ENCODE assay signal across 1 cellular context in the genomic region with DNA sequence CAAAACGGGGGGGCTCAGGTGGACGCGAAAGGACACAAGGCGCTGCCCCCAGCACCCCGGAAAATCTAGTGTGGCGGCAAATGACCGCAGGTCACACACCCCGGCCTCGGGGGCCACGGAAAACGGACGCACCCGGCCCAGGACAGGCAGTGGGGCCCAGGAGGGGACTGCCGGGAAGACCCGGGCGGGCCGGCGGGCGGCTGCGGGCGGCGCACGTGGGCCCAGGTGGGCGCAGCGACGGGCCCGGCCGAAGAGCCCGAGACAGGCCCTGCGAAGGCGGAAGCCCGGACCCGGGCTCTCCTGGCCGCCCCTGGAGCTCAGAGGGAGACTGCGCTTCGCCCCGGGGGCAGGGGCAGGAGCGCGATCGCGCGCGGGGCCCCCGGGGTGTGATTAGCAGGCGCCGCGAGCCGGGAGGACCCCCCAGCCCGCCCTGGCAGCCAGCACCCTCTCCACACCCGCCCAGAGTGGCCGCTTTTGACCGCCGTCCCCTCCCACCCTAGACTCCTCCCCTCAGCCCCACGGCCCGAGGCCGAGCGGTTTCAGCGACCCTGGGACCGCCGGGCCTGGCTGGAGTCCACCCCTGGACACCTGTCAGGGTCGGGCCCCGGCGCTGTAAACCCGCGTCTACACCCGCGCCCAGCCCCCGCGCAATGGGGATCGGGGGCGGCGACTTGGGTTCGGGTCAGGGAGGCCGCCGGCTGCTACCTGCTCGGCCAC.
TF ChIP-seq lines count a peak whose summit lies in the region.

No MANE protein-coding gene starts in this region.

TF ChIP-seq in GM12878, 131 proteins besides CTCF, POLR2A, EP300 and RAD21 (continues in another document):
- TF ChIP-seq SUZ12 (IDR thresholded peaks at IDR 0.05; ENCODE audit: unreplicated experiment) (no peak), EZH2 (IDR thresholded peaks at IDR 0.05; ENCODE audit: borderline replicate concordance, control insufficient read depth, low read depth, low read length) (no peak), ASH2L (IDR thresholded peaks at IDR 0.05; ENCODE audit: borderline replicate concordance, low read depth) (no peak), ZNF384 (IDR thresholded peaks at IDR 0.05; ENCODE audit: borderline replicate concordance, low read depth, low read length) (no peak), CHD4 (IDR thresholded peaks at IDR 0.05) (no peak), ZSCAN29 (IDR thresholded peaks at IDR 0.05) (0 out of 2 replicates have a peak, but pooled peaks have one; percentile 29), HCFC1 (IDR thresholded peaks at IDR 0.05; ENCODE audit: low read length) (no peak), GATAD2B (conservative IDR thresholded peaks at IDR 0.05; ENCODE audit: low read depth) (peak; percentile 45; the same call in 1 of the 2 replicates), SMARCA5 (IDR thresholded peaks at IDR 0.05) (no peak), ZNF207 (IDR thresholded peaks at IDR 0.05; ENCODE audit: borderline replicate concordance) (peak; percentile 23; the same call in 1 of the 2 replicates), BACH1 (IDR thresholded peaks at IDR 0.05; ENCODE audit: borderline replicate concordance) (peak; percentile 80), LARP7 (IDR thresholded peaks at IDR 0.05) (no peak; the same call in none of the 2 replicates), RELA (IDR thresholded peaks at IDR 0.05; ENCODE audit: borderline replicate concordance, partially characterized antibody) (no peak), STAT3 (IDR thresholded peaks at IDR 0.05; ENCODE audit: low read depth, low read length) (no peak), ZBED1 (IDR thresholded peaks at IDR 0.05; ENCODE audit: borderline replicate concordance) (no peak), PML (IDR thresholded peaks at IDR 0.05; ENCODE audit: low read length) (no peak), SRF (IDR thresholded peaks at IDR 0.05; ENCODE audit: low read depth in 2 of 2, low read length in 2 of 2) (no peak)
- TF ChIP-seq, protein P1, sequence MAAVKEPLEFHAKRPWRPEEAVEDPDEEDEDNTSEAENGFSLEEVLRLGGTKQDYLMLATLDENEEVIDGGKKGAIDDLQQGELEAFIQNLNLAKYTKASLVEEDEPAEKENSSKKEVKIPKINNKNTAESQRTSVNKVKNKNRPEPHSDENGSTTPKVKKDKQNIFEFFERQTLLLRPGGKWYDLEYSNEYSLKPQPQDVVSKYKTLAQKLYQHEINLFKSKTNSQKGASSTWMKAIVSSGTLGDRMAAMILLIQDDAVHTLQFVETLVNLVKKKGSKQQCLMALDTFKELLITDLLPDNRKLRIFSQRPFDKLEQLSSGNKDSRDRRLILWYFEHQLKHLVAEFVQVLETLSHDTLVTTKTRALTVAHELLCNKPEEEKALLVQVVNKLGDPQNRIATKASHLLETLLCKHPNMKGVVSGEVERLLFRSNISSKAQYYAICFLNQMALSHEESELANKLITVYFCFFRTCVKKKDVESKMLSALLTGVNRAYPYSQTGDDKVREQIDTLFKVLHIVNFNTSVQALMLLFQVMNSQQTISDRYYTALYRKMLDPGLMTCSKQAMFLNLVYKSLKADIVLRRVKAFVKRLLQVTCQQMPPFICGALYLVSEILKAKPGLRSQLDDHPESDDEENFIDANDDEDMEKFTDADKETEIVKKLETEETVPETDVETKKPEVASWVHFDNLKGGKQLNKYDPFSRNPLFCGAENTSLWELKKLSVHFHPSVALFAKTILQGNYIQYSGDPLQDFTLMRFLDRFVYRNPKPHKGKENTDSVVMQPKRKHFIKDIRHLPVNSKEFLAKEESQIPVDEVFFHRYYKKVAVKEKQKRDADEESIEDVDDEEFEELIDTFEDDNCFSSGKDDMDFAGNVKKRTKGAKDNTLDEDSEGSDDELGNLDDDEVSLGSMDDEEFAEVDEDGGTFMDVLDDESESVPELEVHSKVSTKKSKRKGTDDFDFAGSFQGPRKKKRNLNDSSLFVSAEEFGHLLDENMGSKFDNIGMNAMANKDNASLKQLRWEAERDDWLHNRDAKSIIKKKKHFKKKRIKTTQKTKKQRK (IDR thresholded peaks at IDR 0.05; ENCODE audit: low read depth, low read length) = no peak
- TF ChIP-seq, protein P2, sequence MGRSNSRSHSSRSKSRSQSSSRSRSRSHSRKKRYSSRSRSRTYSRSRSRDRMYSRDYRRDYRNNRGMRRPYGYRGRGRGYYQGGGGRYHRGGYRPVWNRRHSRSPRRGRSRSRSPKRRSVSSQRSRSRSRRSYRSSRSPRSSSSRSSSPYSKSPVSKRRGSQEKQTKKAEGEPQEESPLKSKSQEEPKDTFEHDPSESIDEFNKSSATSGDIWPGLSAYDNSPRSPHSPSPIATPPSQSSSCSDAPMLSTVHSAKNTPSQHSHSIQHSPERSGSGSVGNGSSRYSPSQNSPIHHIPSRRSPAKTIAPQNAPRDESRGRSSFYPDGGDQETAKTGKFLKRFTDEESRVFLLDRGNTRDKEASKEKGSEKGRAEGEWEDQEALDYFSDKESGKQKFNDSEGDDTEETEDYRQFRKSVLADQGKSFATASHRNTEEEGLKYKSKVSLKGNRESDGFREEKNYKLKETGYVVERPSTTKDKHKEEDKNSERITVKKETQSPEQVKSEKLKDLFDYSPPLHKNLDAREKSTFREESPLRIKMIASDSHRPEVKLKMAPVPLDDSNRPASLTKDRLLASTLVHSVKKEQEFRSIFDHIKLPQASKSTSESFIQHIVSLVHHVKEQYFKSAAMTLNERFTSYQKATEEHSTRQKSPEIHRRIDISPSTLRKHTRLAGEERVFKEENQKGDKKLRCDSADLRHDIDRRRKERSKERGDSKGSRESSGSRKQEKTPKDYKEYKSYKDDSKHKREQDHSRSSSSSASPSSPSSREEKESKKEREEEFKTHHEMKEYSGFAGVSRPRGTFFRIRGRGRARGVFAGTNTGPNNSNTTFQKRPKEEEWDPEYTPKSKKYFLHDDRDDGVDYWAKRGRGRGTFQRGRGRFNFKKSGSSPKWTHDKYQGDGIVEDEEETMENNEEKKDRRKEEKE (IDR thresholded peaks at IDR 0.05) = 0 out of 2 replicates have a peak, but pooled peaks have one; percentile 48
- TF ChIP-seq, protein P3, sequence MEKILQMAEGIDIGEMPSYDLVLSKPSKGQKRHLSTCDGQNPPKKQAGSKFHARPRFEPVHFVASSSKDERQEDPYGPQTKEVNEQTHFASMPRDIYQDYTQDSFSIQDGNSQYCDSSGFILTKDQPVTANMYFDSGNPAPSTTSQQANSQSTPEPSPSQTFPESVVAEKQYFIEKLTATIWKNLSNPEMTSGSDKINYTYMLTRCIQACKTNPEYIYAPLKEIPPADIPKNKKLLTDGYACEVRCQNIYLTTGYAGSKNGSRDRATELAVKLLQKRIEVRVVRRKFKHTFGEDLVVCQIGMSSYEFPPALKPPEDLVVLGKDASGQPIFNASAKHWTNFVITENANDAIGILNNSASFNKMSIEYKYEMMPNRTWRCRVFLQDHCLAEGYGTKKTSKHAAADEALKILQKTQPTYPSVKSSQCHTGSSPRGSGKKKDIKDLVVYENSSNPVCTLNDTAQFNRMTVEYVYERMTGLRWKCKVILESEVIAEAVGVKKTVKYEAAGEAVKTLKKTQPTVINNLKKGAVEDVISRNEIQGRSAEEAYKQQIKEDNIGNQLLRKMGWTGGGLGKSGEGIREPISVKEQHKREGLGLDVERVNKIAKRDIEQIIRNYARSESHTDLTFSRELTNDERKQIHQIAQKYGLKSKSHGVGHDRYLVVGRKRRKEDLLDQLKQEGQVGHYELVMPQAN (conservative IDR thresholded peaks at IDR 0.05) = peak; percentile 50; the same call in 1 of the 2 replicates
- TF ChIP-seq, protein P4, sequence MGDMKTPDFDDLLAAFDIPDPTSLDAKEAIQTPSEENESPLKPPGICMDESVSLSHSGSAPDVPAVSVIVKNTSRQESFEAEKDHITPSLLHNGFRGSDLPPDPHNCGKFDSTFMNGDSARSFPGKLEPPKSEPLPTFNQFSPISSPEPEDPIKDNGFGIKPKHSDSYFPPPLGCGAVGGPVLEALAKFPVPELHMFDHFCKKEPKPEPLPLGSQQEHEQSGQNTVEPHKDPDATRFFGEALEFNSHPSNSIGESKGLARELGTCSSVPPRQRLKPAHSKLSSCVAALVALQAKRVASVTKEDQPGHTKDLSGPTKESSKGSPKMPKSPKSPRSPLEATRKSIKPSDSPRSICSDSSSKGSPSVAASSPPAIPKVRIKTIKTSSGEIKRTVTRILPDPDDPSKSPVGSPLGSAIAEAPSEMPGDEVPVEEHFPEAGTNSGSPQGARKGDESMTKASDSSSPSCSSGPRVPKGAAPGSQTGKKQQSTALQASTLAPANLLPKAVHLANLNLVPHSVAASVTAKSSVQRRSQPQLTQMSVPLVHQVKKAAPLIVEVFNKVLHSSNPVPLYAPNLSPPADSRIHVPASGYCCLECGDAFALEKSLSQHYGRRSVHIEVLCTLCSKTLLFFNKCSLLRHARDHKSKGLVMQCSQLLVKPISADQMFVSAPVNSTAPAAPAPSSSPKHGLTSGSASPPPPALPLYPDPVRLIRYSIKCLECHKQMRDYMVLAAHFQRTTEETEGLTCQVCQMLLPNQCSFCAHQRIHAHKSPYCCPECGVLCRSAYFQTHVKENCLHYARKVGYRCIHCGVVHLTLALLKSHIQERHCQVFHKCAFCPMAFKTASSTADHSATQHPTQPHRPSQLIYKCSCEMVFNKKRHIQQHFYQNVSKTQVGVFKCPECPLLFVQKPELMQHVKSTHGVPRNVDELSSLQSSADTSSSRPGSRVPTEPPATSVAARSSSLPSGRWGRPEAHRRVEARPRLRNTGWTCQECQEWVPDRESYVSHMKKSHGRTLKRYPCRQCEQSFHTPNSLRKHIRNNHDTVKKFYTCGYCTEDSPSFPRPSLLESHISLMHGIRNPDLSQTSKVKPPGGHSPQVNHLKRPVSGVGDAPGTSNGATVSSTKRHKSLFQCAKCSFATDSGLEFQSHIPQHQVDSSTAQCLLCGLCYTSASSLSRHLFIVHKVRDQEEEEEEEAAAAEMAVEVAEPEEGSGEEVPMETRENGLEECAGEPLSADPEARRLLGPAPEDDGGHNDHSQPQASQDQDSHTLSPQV (IDR thresholded peaks at IDR 0.05) = no peak
- TF ChIP-seq, protein P5, sequence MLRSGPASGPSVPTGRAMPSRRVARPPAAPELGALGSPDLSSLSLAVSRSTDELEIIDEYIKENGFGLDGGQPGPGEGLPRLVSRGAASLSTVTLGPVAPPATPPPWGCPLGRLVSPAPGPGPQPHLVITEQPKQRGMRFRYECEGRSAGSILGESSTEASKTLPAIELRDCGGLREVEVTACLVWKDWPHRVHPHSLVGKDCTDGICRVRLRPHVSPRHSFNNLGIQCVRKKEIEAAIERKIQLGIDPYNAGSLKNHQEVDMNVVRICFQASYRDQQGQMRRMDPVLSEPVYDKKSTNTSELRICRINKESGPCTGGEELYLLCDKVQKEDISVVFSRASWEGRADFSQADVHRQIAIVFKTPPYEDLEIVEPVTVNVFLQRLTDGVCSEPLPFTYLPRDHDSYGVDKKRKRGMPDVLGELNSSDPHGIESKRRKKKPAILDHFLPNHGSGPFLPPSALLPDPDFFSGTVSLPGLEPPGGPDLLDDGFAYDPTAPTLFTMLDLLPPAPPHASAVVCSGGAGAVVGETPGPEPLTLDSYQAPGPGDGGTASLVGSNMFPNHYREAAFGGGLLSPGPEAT (IDR thresholded peaks at IDR 0.05; ENCODE audit: low read depth) = no peak
- TF ChIP-seq, protein P6, sequence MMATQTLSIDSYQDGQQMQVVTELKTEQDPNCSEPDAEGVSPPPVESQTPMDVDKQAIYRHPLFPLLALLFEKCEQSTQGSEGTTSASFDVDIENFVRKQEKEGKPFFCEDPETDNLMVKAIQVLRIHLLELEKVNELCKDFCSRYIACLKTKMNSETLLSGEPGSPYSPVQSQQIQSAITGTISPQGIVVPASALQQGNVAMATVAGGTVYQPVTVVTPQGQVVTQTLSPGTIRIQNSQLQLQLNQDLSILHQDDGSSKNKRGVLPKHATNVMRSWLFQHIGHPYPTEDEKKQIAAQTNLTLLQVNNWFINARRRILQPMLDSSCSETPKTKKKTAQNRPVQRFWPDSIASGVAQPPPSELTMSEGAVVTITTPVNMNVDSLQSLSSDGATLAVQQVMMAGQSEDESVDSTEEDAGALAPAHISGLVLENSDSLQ (IDR thresholded peaks at IDR 0.05) = no peak
- TF ChIP-seq, protein P7, sequence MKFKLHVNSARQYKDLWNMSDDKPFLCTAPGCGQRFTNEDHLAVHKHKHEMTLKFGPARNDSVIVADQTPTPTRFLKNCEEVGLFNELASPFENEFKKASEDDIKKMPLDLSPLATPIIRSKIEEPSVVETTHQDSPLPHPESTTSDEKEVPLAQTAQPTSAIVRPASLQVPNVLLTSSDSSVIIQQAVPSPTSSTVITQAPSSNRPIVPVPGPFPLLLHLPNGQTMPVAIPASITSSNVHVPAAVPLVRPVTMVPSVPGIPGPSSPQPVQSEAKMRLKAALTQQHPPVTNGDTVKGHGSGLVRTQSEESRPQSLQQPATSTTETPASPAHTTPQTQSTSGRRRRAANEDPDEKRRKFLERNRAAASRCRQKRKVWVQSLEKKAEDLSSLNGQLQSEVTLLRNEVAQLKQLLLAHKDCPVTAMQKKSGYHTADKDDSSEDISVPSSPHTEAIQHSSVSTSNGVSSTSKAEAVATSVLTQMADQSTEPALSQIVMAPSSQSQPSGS (IDR thresholded peaks at IDR 0.05; ENCODE audit: low read length) = no peak
- TF ChIP-seq, protein P8, sequence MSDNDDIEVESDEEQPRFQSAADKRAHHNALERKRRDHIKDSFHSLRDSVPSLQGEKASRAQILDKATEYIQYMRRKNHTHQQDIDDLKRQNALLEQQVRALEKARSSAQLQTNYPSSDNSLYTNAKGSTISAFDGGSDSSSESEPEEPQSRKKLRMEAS (IDR thresholded peaks at IDR 0.05; ENCODE audit: low read depth, low read length) = no peak; the same call in 1 of the 2 replicates
- TF ChIP-seq, protein P9, sequence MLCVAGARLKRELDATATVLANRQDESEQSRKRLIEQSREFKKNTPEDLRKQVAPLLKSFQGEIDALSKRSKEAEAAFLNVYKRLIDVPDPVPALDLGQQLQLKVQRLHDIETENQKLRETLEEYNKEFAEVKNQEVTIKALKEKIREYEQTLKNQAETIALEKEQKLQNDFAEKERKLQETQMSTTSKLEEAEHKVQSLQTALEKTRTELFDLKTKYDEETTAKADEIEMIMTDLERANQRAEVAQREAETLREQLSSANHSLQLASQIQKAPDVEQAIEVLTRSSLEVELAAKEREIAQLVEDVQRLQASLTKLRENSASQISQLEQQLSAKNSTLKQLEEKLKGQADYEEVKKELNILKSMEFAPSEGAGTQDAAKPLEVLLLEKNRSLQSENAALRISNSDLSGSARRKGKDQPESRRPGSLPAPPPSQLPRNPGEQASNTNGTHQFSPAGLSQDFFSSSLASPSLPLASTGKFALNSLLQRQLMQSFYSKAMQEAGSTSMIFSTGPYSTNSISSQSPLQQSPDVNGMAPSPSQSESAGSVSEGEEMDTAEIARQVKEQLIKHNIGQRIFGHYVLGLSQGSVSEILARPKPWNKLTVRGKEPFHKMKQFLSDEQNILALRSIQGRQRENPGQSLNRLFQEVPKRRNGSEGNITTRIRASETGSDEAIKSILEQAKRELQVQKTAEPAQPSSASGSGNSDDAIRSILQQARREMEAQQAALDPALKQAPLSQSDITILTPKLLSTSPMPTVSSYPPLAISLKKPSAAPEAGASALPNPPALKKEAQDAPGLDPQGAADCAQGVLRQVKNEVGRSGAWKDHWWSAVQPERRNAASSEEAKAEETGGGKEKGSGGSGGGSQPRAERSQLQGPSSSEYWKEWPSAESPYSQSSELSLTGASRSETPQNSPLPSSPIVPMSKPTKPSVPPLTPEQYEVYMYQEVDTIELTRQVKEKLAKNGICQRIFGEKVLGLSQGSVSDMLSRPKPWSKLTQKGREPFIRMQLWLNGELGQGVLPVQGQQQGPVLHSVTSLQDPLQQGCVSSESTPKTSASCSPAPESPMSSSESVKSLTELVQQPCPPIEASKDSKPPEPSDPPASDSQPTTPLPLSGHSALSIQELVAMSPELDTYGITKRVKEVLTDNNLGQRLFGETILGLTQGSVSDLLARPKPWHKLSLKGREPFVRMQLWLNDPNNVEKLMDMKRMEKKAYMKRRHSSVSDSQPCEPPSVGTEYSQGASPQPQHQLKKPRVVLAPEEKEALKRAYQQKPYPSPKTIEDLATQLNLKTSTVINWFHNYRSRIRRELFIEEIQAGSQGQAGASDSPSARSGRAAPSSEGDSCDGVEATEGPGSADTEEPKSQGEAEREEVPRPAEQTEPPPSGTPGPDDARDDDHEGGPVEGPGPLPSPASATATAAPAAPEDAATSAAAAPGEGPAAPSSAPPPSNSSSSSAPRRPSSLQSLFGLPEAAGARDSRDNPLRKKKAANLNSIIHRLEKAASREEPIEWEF (IDR thresholded peaks at IDR 0.05; ENCODE audit: insufficient replicate concordance, low read depth, low read length) = no peak
